ENCODE assay signal across 8 cellular contexts in genomic region chr2:218852911-218853667, GRCh38. TPM values are rescaled to one million over a fixed set of nuclear protein-coding genes. Genes with fewer than 3 reads are reported as not detected.
DNase-seq lines count a peak whose midpoint lies in the region; ATAC-seq, FAIRE-seq and TF ChIP-seq lines count a peak whose summit lies in the region.

No MANE protein-coding gene starts in this region.

- intact Hi-C loops in dorsolateral prefrontal cortex (cut with DNase I): no loop called here

- FAIRE-seq in GM19239 (lab: Jason Lieb, UNC): peak; percentile 68

- no peak overlapping the region for H4K5ac ChIP-seq in mesendoderm (ENCODE audit: low read length)

- no peaks in the 10 kb centered on the region for H3K79me2 ChIP-seq in mesendoderm (ENCODE audit: control insufficient read depth, insufficient read depth, low read length)

- H3K27ac ChIP-seq in AG04450 (ENCODE audit: low read depth, low read length) (no peak overlapping the region), dorsolateral prefrontal cortex (no peak overlapping the region), mesendoderm (ENCODE audit: low read depth, low read length) (no peak overlapping the region)

- no peak overlapping the region for H2BK15ac ChIP-seq in mesendoderm (replicated peaks; ENCODE audit: low read depth)

- no peak overlapping the region for H2BK120ac ChIP-seq in mesendoderm (ENCODE audit: low read depth, low read length)

- no peak overlapping the region for H3K4ac ChIP-seq in mesendoderm (ENCODE audit: low read depth, low read length)

- peak overlapping the region; percentile 20 for H3K9ac ChIP-seq in mesendoderm (ENCODE audit: low read length)

- H3K4me2 ChIP-seq in mesendoderm (ENCODE audit: low read length): peak overlapping the region; percentile 10

- no peak overlapping the region for H4K8ac ChIP-seq in mesendoderm (ENCODE audit: low read depth, low read length)

- no peak for ATAC-seq in GM19035 (IDR thresholded peaks at IDR 0.05; ENCODE audit: unreplicated experiment)

- H3K4me3 ChIP-seq in AG04450 (ENCODE audit: low read depth, low read length) (no peak overlapping the region), dorsolateral prefrontal cortex (no peak overlapping the region), mesendoderm (ENCODE audit: low read length) (no peak overlapping the region)

- H3K27me3 ChIP-seq in AG04450 (ENCODE audit: control insufficient read depth, insufficient read depth, low read length) (peaks cover 51% of the 10 kb centered on the region), dorsolateral prefrontal cortex (peaks cover 0 to 54% (median 15%) of the 10 kb centered on the region in 45 donors), mesendoderm (ENCODE audit: insufficient read depth, low read length, poor library complexity) (peaks cover 17% of the 10 kb centered on the region)

- no peaks in the 10 kb centered on the region for H3K36me3 ChIP-seq in mesendoderm (ENCODE audit: control insufficient read depth, insufficient read depth, low read length)

- DNase-seq in AG04450 (ENCODE audit: low read depth, low spot score) (peak; percentile 8), GM19239 (ENCODE audit: insufficient read length, low spot score) (no peak), NCI-H524 (lab: John Stamatoyannopoulos, UW) (peak; percentile 50 to 67), dorsolateral prefrontal cortex (peak in 7 of 10 donors; percentile 54 to 74 (median 65)), mesendoderm (peak; percentile 82)
- DNase-seq in activated CD4-positive, alpha-beta T cell treated with anti-CD3 and anti-CD28 coated beads, Interleukin-2, amount 50 U/mL, for 1 hour: peak; percentile 71
- DNase-seq in stimulated activated CD8-positive, alpha-beta memory T cell treated with anti-CD3 and anti-CD28 coated beads, Interleukin-4, amount 100 ng/mL, for 4 hours (ENCODE audit: low read depth in 2 of 2, low spot score in 1 of 2): peak; percentile 26 to 53

- H3K9me3 ChIP-seq in AG04450 (ENCODE audit: control insufficient read depth, insufficient read depth, low read length): peaks cover 5% of the 10 kb centered on the region

- POLR2A ChIA-PET in AG04450 (lab: Yijun Ruan, JAX): no interaction called here

- H3K23ac ChIP-seq in mesendoderm (ENCODE audit: low read length): no peak overlapping the region

- peak overlapping the region; percentile 53 for H3K56ac ChIP-seq in mesendoderm (ENCODE audit: low read length)

- CTCF ChIA-PET in AG04450 (lab: Charles Lee): interaction anchor here (0.7 to 3.3 kb wide), 11 partner anchors 11 to 205 kb away, joined by 3 to 21 read pairs (median 5); no protein-coding TSS in a partner anchor

- H3K79me1 ChIP-seq in mesendoderm (ENCODE audit: low read length): no peaks in the 10 kb centered on the region

- peaks cover 14% of the 10 kb centered on the region for H3K4me1 ChIP-seq in mesendoderm (ENCODE audit: control insufficient read depth, low read depth, low read length)

- no peak overlapping the region for H2AK5ac ChIP-seq in mesendoderm (ENCODE audit: low read length)

- TF ChIP-seq CTCF in AG04450 (IDR thresholded peaks at IDR 0.05; ENCODE audit: low read depth, low read length) (peak; percentile 73), dorsolateral prefrontal cortex (IDR thresholded peaks at IDR 0.05 in 54 of 56, conservative IDR thresholded peaks at IDR 0.05 in 2 of 56; ENCODE audit: low read depth in 1 of 56, partially characterized antibody in 56 of 56) (peak; percentile 35 to 82 (median 72))

- WGBS in mesendoderm (ENCODE audit: extremely low coverage, insufficient coverage, low lambda C conversion rate): no CpG with 5 or more reads among the region's 16 CpGs

- no peak overlapping the region for H3K18ac ChIP-seq in mesendoderm (ENCODE audit: low read length)

- H2BK5ac ChIP-seq in mesendoderm (ENCODE audit: low read length): no peak overlapping the region

RNA-seq across cellular contexts. Expression of gene WNT6, which starts 6.5 kb away (rescaled TPM):
- not detected in 2 replicates for polyA plus RNA-seq in AG04450 (2011; rRNA removed)
- polyA minus RNA-seq in AG04450 (2011; rRNA and poly(A)+ RNA removed): not detected in 2 replicates
- 1 to 10 TPM in 58 of 120 experiments, under 1 TPM in 56, not detected in 6; 0.31 to 4.9 (median 1.0) TPM for total RNA-seq in dorsolateral prefrontal cortex
- polyA plus RNA-seq in mesendoderm (2013, experiment 1 of 2): 0.03 TPM
- polyA plus RNA-seq in mesendoderm (2013, experiment 2 of 2): 0.03 TPM

RNA-seq across cellular contexts. Expression of gene PRKAG3, which starts 21.5 kb away (rescaled TPM):
- not detected in 2 replicates for polyA plus RNA-seq in AG04450 (2011; rRNA removed)
- polyA minus RNA-seq in AG04450 (2011; rRNA and poly(A)+ RNA removed): not detected in 2 replicates
- total RNA-seq in dorsolateral prefrontal cortex: under 1 TPM in 2 of 120 experiments, not detected in 118; 0.44 to 0.60 TPM
- not detected for polyA plus RNA-seq in mesendoderm (2013, experiment 1 of 2)
- polyA plus RNA-seq in mesendoderm (2013, experiment 2 of 2): not detected

RNA-seq across cellular contexts. Expression of gene WNT10A, which starts 27.6 kb away (rescaled TPM):
- not detected in 2 replicates for polyA plus RNA-seq in AG04450 (2011; rRNA removed)
- polyA minus RNA-seq in AG04450 (2011; rRNA and poly(A)+ RNA removed): not detected in 2 replicates
- 1 to 10 TPM in 70 of 120 experiments, under 1 TPM in 49, not detected in 1; 0.25 to 3.3 (median 1.1) TPM for total RNA-seq in dorsolateral prefrontal cortex
- polyA plus RNA-seq in mesendoderm (2013, experiment 1 of 2): not detected
- not detected for polyA plus RNA-seq in mesendoderm (2013, experiment 2 of 2)
